ENCODE assay signal across 12 cellular contexts in the genomic region with DNA sequence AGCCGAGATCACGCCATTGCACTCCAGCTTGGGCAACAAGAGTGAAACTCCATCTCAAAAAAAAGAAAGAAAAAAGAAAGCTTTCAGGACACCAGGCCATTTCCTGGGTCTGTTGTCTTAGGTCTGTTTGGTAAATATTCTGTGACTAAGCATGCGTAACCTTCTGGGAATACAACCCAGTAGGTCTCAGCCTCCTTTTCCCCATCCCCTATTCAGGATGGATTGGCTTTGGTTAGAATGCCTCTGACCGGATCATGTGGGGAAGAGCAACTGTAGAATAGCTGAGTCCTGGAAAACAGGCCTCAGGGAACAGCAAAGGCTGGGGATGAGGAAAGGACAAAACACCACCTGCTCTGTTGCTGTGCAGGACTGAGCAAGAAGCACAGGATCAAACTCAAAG. TPM values are rescaled to one million over a fixed set of nuclear protein-coding genes. Genes with fewer than 3 reads are reported as not detected.
DNase-seq lines count a peak whose midpoint lies in the region; ATAC-seq and TF ChIP-seq lines count a peak whose summit lies in the region.
"Had no signal": no experiment of that assay in that cellular context is flagged by ENCODE, and none has a peak within 500 bp of the region (broad histone marks: within the 10 kb centered on the region; RNA-seq: fewer than 3 reads in every experiment).

No MANE protein-coding gene starts in this region.

- CTCF ChIA-PET in activated CD4-positive, alpha-beta memory T cell treated with anti-CD3 and anti-CD28 coated beads, Interleukin-2, amount 10 ng/mL, durations not matched to agents 7 days and 5 days (lab: Charles Lee): no interaction called here

- H3K9me3 ChIP-seq in thyroid gland: no peaks in the 10 kb centered on the region
- H3K9me3 ChIP-seq: mucosa of descending colon had no signal

- TF ChIP-seq CTCF in thyroid gland (IDR thresholded peaks at IDR 0.05): no peak

- no peak overlapping the region for H3K4me3 ChIP-seq in thyroid gland (replicated peaks in 1 of 3)
- H3K4me3 ChIP-seq: mucosa of descending colon had no signal

- H3K4me1 ChIP-seq in thyroid gland: peaks cover 11 to 21% of the 10 kb centered on the region in 2 donors

- H3K4me3 Mint-ChIP-seq in activated T-cell treated with anti-CD3 and anti-CD28 coated beads, Interleukin-2, amount 50 U/mL, for 24 hours: peak overlapping the region; percentile 34
- H3K4me3 Mint-ChIP-seq in activated CD4-positive, alpha-beta memory T cell treated with anti-CD3 and anti-CD28 coated beads, Interleukin-2, amount 10 ng/mL, durations not matched to agents 7 days and 5 days: peak overlapping the region; percentile 27
- no peak overlapping the region for H3K4me3 Mint-ChIP-seq in activated T-cell treated with anti-CD3 and anti-CD28 coated beads, Interleukin-2, amount 50 U/mL, for 4 hours

- no peak for TF ChIP-seq POLR2A in thyroid gland (IDR thresholded peaks at IDR 0.05)

- no peak for DNase-seq in activated T-cell treated with anti-CD3 and anti-CD28 coated beads, Interleukin-2, amount 50 U/mL, for 24 hours
- no peak for DNase-seq in activated T-cell treated with anti-CD3 and anti-CD28 coated beads, Interleukin-2, amount 50 U/mL, for 1 hour
- DNase-seq in activated CD4-positive, alpha-beta memory T cell treated with anti-CD3 and anti-CD28 coated beads, Interleukin-2, amount 10 ng/mL, durations not matched to agents 7 days and 5 days: no peak
- DNase-seq in kidney tubule cell (ENCODE audit: low spot score) (peak; percentile 45), thyroid gland (peak in 1 of 2 donors; percentile 3), anterior cingulate cortex (lab: John Stamatoyannopoulos, UW) (no peak)
- DNase-seq in activated T-cell treated with anti-CD3 and anti-CD28 coated beads, Interleukin-2, amount 50 U/mL, for 4 hours: no peak
- DNase-seq: mucosa of descending colon; NK-92 treated with Interleukin-12 subunit alpha and Interleukin-12 subunit beta, amount 100 ng/mL, for 24 hours; stimulated activated CD4-positive, alpha-beta T cell treated with anti-CD3 and anti-CD28 coated beads, Interleukin-2, amount 100 ng/mL, for 48 hours; trophoblast cell had no signal

- POLR2A ChIA-PET in activated CD4-positive, alpha-beta memory T cell treated with anti-CD3 and anti-CD28 coated beads, Interleukin-2, amount 10 ng/mL, durations not matched to agents 7 days and 5 days (lab: Charles Lee): interaction anchor here (0.9 to 5.4 kb wide), 2 partner anchors 21 to 442 kb away, joined by 6 to 45 read pairs; a partner anchor contains a TSS

- no peaks in the 10 kb centered on the region for H3K36me3 ChIP-seq in thyroid gland

- H3K4me1 Mint-ChIP-seq in activated T-cell treated with anti-CD3 and anti-CD28 coated beads, Interleukin-2, amount 50 U/mL, for 24 hours (ENCODE audit: low read depth): peaks cover 36% of the 10 kb centered on the region
- H3K4me1 Mint-ChIP-seq in activated CD4-positive, alpha-beta memory T cell treated with anti-CD3 and anti-CD28 coated beads, Interleukin-2, amount 10 ng/mL, durations not matched to agents 7 days and 5 days: peaks cover 51% of the 10 kb centered on the region
- H3K4me1 Mint-ChIP-seq in activated T-cell treated with anti-CD3 and anti-CD28 coated beads, Interleukin-2, amount 50 U/mL, for 4 hours (ENCODE audit: low read depth): peaks cover 38% of the 10 kb centered on the region

- WGBS in thyroid gland, 2 donors: 82 to 95% methylated on average over 4 of the region's 4 CpGs

- no peaks in the 10 kb centered on the region for H3K9me3 Mint-ChIP-seq in activated T-cell treated with anti-CD3 and anti-CD28 coated beads, Interleukin-2, amount 50 U/mL, for 24 hours
- no peaks in the 10 kb centered on the region for H3K9me3 Mint-ChIP-seq in activated CD4-positive, alpha-beta memory T cell treated with anti-CD3 and anti-CD28 coated beads, Interleukin-2, amount 10 ng/mL, durations not matched to agents 7 days and 5 days
- H3K9me3 Mint-ChIP-seq in activated T-cell treated with anti-CD3 and anti-CD28 coated beads, Interleukin-2, amount 50 U/mL, for 4 hours: no peaks in the 10 kb centered on the region

- H3K36me3 Mint-ChIP-seq in activated T-cell treated with anti-CD3 and anti-CD28 coated beads, Interleukin-2, amount 50 U/mL, for 24 hours (ENCODE audit: low read depth): peaks cover 24% of the 10 kb centered on the region
- peaks cover 6% of the 10 kb centered on the region for H3K36me3 Mint-ChIP-seq in activated CD4-positive, alpha-beta memory T cell treated with anti-CD3 and anti-CD28 coated beads, Interleukin-2, amount 10 ng/mL, durations not matched to agents 7 days and 5 days (ENCODE audit: low read depth)
- no peaks in the 10 kb centered on the region for H3K36me3 Mint-ChIP-seq in activated T-cell treated with anti-CD3 and anti-CD28 coated beads, Interleukin-2, amount 50 U/mL, for 4 hours (ENCODE audit: insufficient read depth)

- H3K27ac Mint-ChIP-seq in activated T-cell treated with anti-CD3 and anti-CD28 coated beads, Interleukin-2, amount 50 U/mL, for 24 hours: peak overlapping the region; percentile 98
- H3K27ac Mint-ChIP-seq in activated CD4-positive, alpha-beta memory T cell treated with anti-CD3 and anti-CD28 coated beads, Interleukin-2, amount 10 ng/mL, durations not matched to agents 7 days and 5 days: peak overlapping the region; percentile 100

- intact Hi-C loops in thyroid gland (cut with DNase I): no loop called here

- peak overlapping the region; percentile 92 to 98 (median 96) for H3K27ac ChIP-seq in thyroid gland

- H3K27me3 Mint-ChIP-seq in activated T-cell treated with anti-CD3 and anti-CD28 coated beads, Interleukin-2, amount 50 U/mL, for 24 hours: no peaks in the 10 kb centered on the region
- no peaks in the 10 kb centered on the region for H3K27me3 Mint-ChIP-seq in activated CD4-positive, alpha-beta memory T cell treated with anti-CD3 and anti-CD28 coated beads, Interleukin-2, amount 10 ng/mL, durations not matched to agents 7 days and 5 days
- H3K27me3 Mint-ChIP-seq in activated T-cell treated with anti-CD3 and anti-CD28 coated beads, Interleukin-2, amount 50 U/mL, for 4 hours (ENCODE audit: low read depth): no peaks in the 10 kb centered on the region

- H3K27me3 ChIP-seq in thyroid gland: no peaks in the 10 kb centered on the region

- ATAC-seq in GM19324 (IDR thresholded peaks at IDR 0.05; ENCODE audit: low FRiP score, unreplicated experiment): no peak
- no peak for ATAC-seq in activated T-cell treated with anti-CD3 and anti-CD28 coated beads, Interleukin-2, amount 50 U/mL, for 4 hours
- ATAC-seq: mucosa of descending colon had no signal

RNA-seq across cellular contexts. Expression of a gene that starts 1.6 kb away (rescaled TPM):
- 10 to 100 TPM; 39.6 to 40.4 TPM for total RNA-seq in activated CD4-positive, alpha-beta memory T cell treated with anti-CD3 and anti-CD28 coated beads, Interleukin-2, amount 10 ng/mL, durations not matched to agents 7 days and 5 days
- 10 to 100 TPM in 2 of 4 donors, 1 to 10 TPM in 2; 6.6 to 13.3 (median 10.7) TPM for total RNA-seq in thyroid gland
- total RNA-seq in activated T-cell treated with anti-CD3 and anti-CD28 coated beads, Interleukin-2, amount 50 U/mL, for 4 hours: 10 to 100 TPM; 42.1 to 43.5 (median 43.2) TPM
